Comparison of ENCODE assay signal across 18 cellular contexts in genomic region chr17:73029941-73030340, GRCh38.
DNase-seq lines count a peak whose midpoint lies in the region; ATAC-seq and TF ChIP-seq lines count a peak whose summit lies in the region.
"Had no signal": no experiment of that assay in that cellular context is flagged by ENCODE, and none has a peak within 500 bp of the region (broad histone marks: within the 10 kb centered on the region; RNA-seq: fewer than 3 reads in every experiment).

No MANE protein-coding gene starts in this region.

- DNase-seq in NCI-H69 (lab: John Stamatoyannopoulos, UW) (peak; percentile 43), endodermal cell (peak; percentile 42), mesenteric fat pad (ENCODE audit: low spot score) (peak; percentile 64), GM19238 (ENCODE audit: insufficient read length, low spot score) (no peak)
- no peak for DNase-seq in activated naive CD4-positive, alpha-beta T cell treated with anti-CD3 and anti-CD28 coated beads, Interleukin-2, amount 50 U/mL, for 16 hours
- DNase-seq: AML-193; CD8-positive, alpha-beta T cell; DND-41; GOT3; HCEC 1CT; Kasumi-1; NCI-H1417; NCI-H2107; NCI-H510A; Right ventricle myocardium superior had no signal

- no peak overlapping the region for H3K27ac Mint-ChIP-seq in endodermal cell
- H3K27ac Mint-ChIP-seq: CD8-positive, alpha-beta T cell had no signal

- H3K9me3 Mint-ChIP-seq in endodermal cell: no peaks in the 10 kb centered on the region
- H3K9me3 Mint-ChIP-seq: CD8-positive, alpha-beta T cell had no signal

- no peaks in the 10 kb centered on the region for H3K36me3 Mint-ChIP-seq in endodermal cell (ENCODE audit: low read depth)

- no peaks in the 10 kb centered on the region for H3K36me3 ChIP-seq in endodermal cell (ENCODE audit: control insufficient read depth, insufficient read depth, low read length)

- no peak overlapping the region for H3K4me3 Mint-ChIP-seq in endodermal cell
- H3K4me3 Mint-ChIP-seq: CD8-positive, alpha-beta T cell had no signal

- H3K9me3 ChIP-seq in endodermal cell (ENCODE audit: control insufficient read depth, low read length): no peaks in the 10 kb centered on the region

- H3K9ac ChIP-seq in endodermal cell (ENCODE audit: extremely low read depth, low read length, poor library complexity, severe bottlenecking): no peak overlapping the region

- H3K4me1 ChIP-seq in endodermal cell (ENCODE audit: control insufficient read depth, insufficient read depth, low read length): peaks cover 11% of the 10 kb centered on the region

- ATAC-seq in HG03571 (IDR thresholded peaks at IDR 0.05; ENCODE audit: unreplicated experiment): no peak
- no peak for ATAC-seq in GM21576 (IDR thresholded peaks at IDR 0.05; ENCODE audit: unreplicated experiment)
- ATAC-seq: CD8-positive, alpha-beta T cell; GM12878 had no signal

- no peak for TF ChIP-seq CTCF in endodermal cell (conservative IDR thresholded peaks at IDR 0.05)

- no peak overlapping the region for H3K27ac ChIP-seq in endodermal cell (ENCODE audit: low read depth, low read length)

- WGBS in endodermal cell (ENCODE audit: insufficient coverage in 1 of 2, insufficient read length in 1 of 2), 2 experiments: 78 to 86% methylated on average over 7 to 8 of the region's 8 CpGs

- H3K4me1 Mint-ChIP-seq in endodermal cell: peaks cover 14% of the 10 kb centered on the region

- no peak overlapping the region for H3K4me3 ChIP-seq in endodermal cell (ENCODE audit: low read length)
- H3K4me3 ChIP-seq: GM12878 had no signal

- H3K27me3 Mint-ChIP-seq in endodermal cell (ENCODE audit: insufficient read depth): peaks cover 2% of the 10 kb centered on the region

- no peaks in the 10 kb centered on the region for H3K27me3 ChIP-seq in endodermal cell (ENCODE audit: control insufficient read depth, insufficient read depth, low read length, poor library complexity, severe bottlenecking)

Comparison
In these comparisons a context has a peak if more than half of its experiments do, and no peak if none do; other contexts are left out.
1. DNase-seq: peak in NCI-H69 (single experiment), endodermal cell (single experiment) and mesenteric fat pad (single experiment); none in activated naive CD4-positive, alpha-beta T cell treated with anti-CD3 and anti-CD28 coated beads, Interleukin-2, amount 50 U/mL, for 16 hours (single experiment) and GM19238 (single experiment).